In genomic region chr9:114613919-114614318, GRCh38 we compare ENCODE assay signal across 22 cellular contexts. TPM values are rescaled to one million over a fixed set of nuclear protein-coding genes. Genes with fewer than 3 reads are reported as not detected.
DNase-seq lines count a peak whose midpoint lies in the region; ATAC-seq and TF ChIP-seq lines count a peak whose summit lies in the region.
"Had no signal": no experiment of that assay in that cellular context is flagged by ENCODE, and none has a peak within 500 bp of the region (broad histone marks: within the 10 kb centered on the region; RNA-seq: fewer than 3 reads in every experiment).

No MANE protein-coding gene starts in this region.

- peak overlapping the region; percentile 98; the same call in 1 of the 2 replicates for H3K9ac ChIP-seq in Karpas-422 (ENCODE audit: low read length)
- H3K9ac ChIP-seq in parathyroid adenoma: no peak overlapping the region
- H3K9ac ChIP-seq in mesendoderm (ENCODE audit: low read length): no peak overlapping the region

- H3K27me3 Mint-ChIP-seq in activated CD4-positive, alpha-beta T cell treated with anti-CD3 and anti-CD28 coated beads, Interleukin-2, amount 10 ng/mL, durations not matched to agents 7 days and 5 days: no peaks in the 10 kb centered on the region
- no peaks in the 10 kb centered on the region for H3K27me3 Mint-ChIP-seq in activated naive CD8-positive, alpha-beta T cell treated with anti-CD3 and anti-CD28 coated beads, Interleukin-2, amount 10 ng/mL, durations not matched to agents 7 days and 5 days
- H3K27me3 Mint-ChIP-seq: natural killer cell treated with Interleukin-12 subunit alpha and Interleukin-12 subunit beta and Interleukin-15 and Interleukin-18, amount 100 ng/mL, for 72 hours had no signal

- H3K79me1 ChIP-seq in mesendoderm (ENCODE audit: low read length): no peaks in the 10 kb centered on the region

- H4K8ac ChIP-seq in mesendoderm (ENCODE audit: low read depth, low read length): no peak overlapping the region

- POLR2A ChIA-PET in activated CD4-positive, alpha-beta T cell treated with anti-CD3 and anti-CD28 coated beads, Interleukin-2, amount 10 ng/mL, durations not matched to agents 7 days and 5 days (lab: Charles Lee): no interaction called here
- POLR2A ChIA-PET in activated naive CD8-positive, alpha-beta T cell treated with anti-CD3 and anti-CD28 coated beads, Interleukin-2, amount 10 ng/mL, durations not matched to agents 7 days and 5 days (lab: Charles Lee): interaction anchor here (1.0 to 5.6 kb wide), 2 partner anchors 22 to 26 kb away, joined by 3 to 50 read pairs; partner anchors contain the start of gene ATP6V1G1

- peak overlapping the region; percentile 95 for H3K4me2 ChIP-seq in Karpas-422 (ENCODE audit: low read depth, low read length, poor library complexity, severe bottlenecking)
- peak overlapping the region; percentile 89 for H3K4me2 ChIP-seq in parathyroid adenoma (ENCODE audit: low read length)
- H3K4me2 ChIP-seq in mesendoderm (ENCODE audit: low read length): no peak overlapping the region

- no CpG with 5 or more reads among the region's 3 CpGs for WGBS in mesendoderm (ENCODE audit: extremely low coverage, insufficient coverage, low lambda C conversion rate)

- H3K56ac ChIP-seq in mesendoderm (ENCODE audit: low read length): no peak overlapping the region

- H3K79me2 ChIP-seq in Karpas-422 (ENCODE audit: low read length): peaks cover 53% of the 10 kb centered on the region
- peaks cover 9% of the 10 kb centered on the region for H3K79me2 ChIP-seq in parathyroid adenoma
- H3K79me2 ChIP-seq in mesendoderm (ENCODE audit: control insufficient read depth, insufficient read depth, low read length): no peaks in the 10 kb centered on the region

- H4K5ac ChIP-seq in mesendoderm (ENCODE audit: low read length): no peak overlapping the region

- H2AK5ac ChIP-seq in mesendoderm (ENCODE audit: low read length): no peak overlapping the region

- no peak overlapping the region for H3K4ac ChIP-seq in mesendoderm (ENCODE audit: low read depth, low read length)

- ATAC-seq in activated naive CD8-positive, alpha-beta T cell treated with anti-CD3 and anti-CD28 coated beads, Interleukin-2, amount 10 ng/mL, durations not matched to agents 7 days and 5 days (ENCODE audit: low read depth): no peak
- ATAC-seq: natural killer cell treated with Interleukin-12 subunit alpha and Interleukin-12 subunit beta and Interleukin-15 and Interleukin-18, amount 100 ng/mL, for 72 hours had no signal

- peaks cover 64% of the 10 kb centered on the region for H3K4me1 Mint-ChIP-seq in activated CD4-positive, alpha-beta T cell treated with anti-CD3 and anti-CD28 coated beads, Interleukin-2, amount 10 ng/mL, durations not matched to agents 7 days and 5 days
- peaks cover 48% of the 10 kb centered on the region for H3K4me1 Mint-ChIP-seq in activated naive CD8-positive, alpha-beta T cell treated with anti-CD3 and anti-CD28 coated beads, Interleukin-2, amount 10 ng/mL, durations not matched to agents 7 days and 5 days

- H3K18ac ChIP-seq in mesendoderm (ENCODE audit: low read length): no peak overlapping the region

- no peak for TF ChIP-seq CTCF in parathyroid adenoma (IDR thresholded peaks at IDR 0.05)

- H3K9me2 ChIP-seq in Karpas-422 (replicated peaks; ENCODE audit: insufficient read depth, low read length): no peaks in the 10 kb centered on the region

- DNase-seq in activated CD4-positive, alpha-beta T cell treated with anti-CD3 and anti-CD28 coated beads, Interleukin-2, amount 10 ng/mL, durations not matched to agents 7 days and 5 days: no peak
- no peak for DNase-seq in activated CD4-positive, alpha-beta T cell treated with anti-CD3 and anti-CD28 coated beads, Interleukin-2, amount 50 U/mL, for 1 hour
- DNase-seq in Karpas-422 (no peak), cerebellar cortex (ENCODE audit: low spot score) (no peak), mesendoderm (no peak), H4 (ENCODE audit: low spot score) (no peak)
- no peak for DNase-seq in activated naive CD8-positive, alpha-beta T cell treated with anti-CD3 and anti-CD28 coated beads, Interleukin-2, amount 10 ng/mL, durations not matched to agents 7 days and 5 days
- DNase-seq: activated CD4-positive, CD25-positive, alpha-beta regulatory T cell; adrenal gland; hippocampal formation; MG63; NCI-H1694 treated with DMSO at 0.1 percent for 48 hours; NCI-H345; NK-92 treated with Interleukin-12 subunit alpha and Interleukin-12 subunit beta, amount 100 ng/mL, for 24 hours; stimulated activated naive CD4-positive, alpha-beta T cell treated with Interleukin-2 at 50 U/mL for 16 hours; uterus had no signal

- no peaks in the 10 kb centered on the region for H3K27me3 ChIP-seq in Karpas-422 (ENCODE audit: low read length)
- H3K27me3 ChIP-seq in parathyroid adenoma (ENCODE audit: control insufficient read depth, insufficient read depth, low read length): no peaks in the 10 kb centered on the region
- no peaks in the 10 kb centered on the region for H3K27me3 ChIP-seq in mesendoderm (ENCODE audit: insufficient read depth, low read length, poor library complexity)
- H3K27me3 ChIP-seq: adrenal gland, MG63, uterus had no signal

- H2AFZ ChIP-seq in Karpas-422 (ENCODE audit: low read length): no peak overlapping the region
- no peak overlapping the region for H2AFZ ChIP-seq in parathyroid adenoma

- H3K27ac ChIP-seq in Karpas-422 (ENCODE audit: low read length) (peak overlapping the region; percentile 61), parathyroid adenoma (no peak overlapping the region), mesendoderm (ENCODE audit: low read depth, low read length) (no peak overlapping the region)

- H2BK120ac ChIP-seq in mesendoderm (ENCODE audit: low read depth, low read length): no peak overlapping the region

- H3K9me3 ChIP-seq in Karpas-422 (ENCODE audit: low read length): no peaks in the 10 kb centered on the region
- H3K9me3 ChIP-seq in parathyroid adenoma (ENCODE audit: control insufficient read depth, low read length): no peaks in the 10 kb centered on the region
- H3K9me3 ChIP-seq: adrenal gland, MG63, uterus had no signal

- H3K23ac ChIP-seq in mesendoderm (ENCODE audit: low read length): no peak overlapping the region

- H3K27ac Mint-ChIP-seq in activated CD4-positive, alpha-beta T cell treated with anti-CD3 and anti-CD28 coated beads, Interleukin-2, amount 10 ng/mL, durations not matched to agents 7 days and 5 days: peak overlapping the region; percentile 67
- H3K27ac Mint-ChIP-seq in activated naive CD8-positive, alpha-beta T cell treated with anti-CD3 and anti-CD28 coated beads, Interleukin-2, amount 10 ng/mL, durations not matched to agents 7 days and 5 days: peak overlapping the region; percentile 78

- H2BK5ac ChIP-seq in mesendoderm (ENCODE audit: low read length): no peak overlapping the region

- H3K36me3 ChIP-seq in Karpas-422 (ENCODE audit: insufficient read depth, low read length) (peaks cover 9% of the 10 kb centered on the region; the same call in 1 of the 2 replicates), parathyroid adenoma (ENCODE audit: control insufficient read depth, insufficient read depth, low read length) (no peaks in the 10 kb centered on the region), mesendoderm (ENCODE audit: control insufficient read depth, insufficient read depth, low read length) (no peaks in the 10 kb centered on the region)
- H3K36me3 ChIP-seq: adrenal gland, MG63, uterus had no signal

- peak overlapping the region; percentile 28 for H3K4me3 Mint-ChIP-seq in activated CD4-positive, alpha-beta T cell treated with anti-CD3 and anti-CD28 coated beads, Interleukin-2, amount 10 ng/mL, durations not matched to agents 7 days and 5 days
- H3K4me3 Mint-ChIP-seq in activated naive CD8-positive, alpha-beta T cell treated with anti-CD3 and anti-CD28 coated beads, Interleukin-2, amount 10 ng/mL, durations not matched to agents 7 days and 5 days: peak overlapping the region; percentile 82
- H3K4me3 Mint-ChIP-seq: natural killer cell treated with Interleukin-12 subunit alpha and Interleukin-12 subunit beta and Interleukin-15 and Interleukin-18, amount 100 ng/mL, for 72 hours; T-helper 1 cell treated with Interleukin-12 subunit alpha and Interleukin-12 subunit beta and Interleukin-4 antibody, amounts not matched to agents 30 μg/mL and 1 μg/mL, for 36 hours had no signal

- CTCF ChIA-PET in activated CD4-positive, alpha-beta T cell treated with anti-CD3 and anti-CD28 coated beads, Interleukin-2, amount 10 ng/mL, durations not matched to agents 7 days and 5 days (lab: Charles Lee): interaction anchor here (0.6 to 1.5 kb wide), 3 partner anchors 10 to 13 kb away, joined by 3 to 4 read pairs (median 3); no protein-coding TSS in a partner anchor

- no peak overlapping the region for H2BK15ac ChIP-seq in mesendoderm (replicated peaks; ENCODE audit: low read depth)

- H3K4me1 ChIP-seq in Karpas-422 (ENCODE audit: low read length): peaks cover 57% of the 10 kb centered on the region
- peaks cover 5% of the 10 kb centered on the region for H3K4me1 ChIP-seq in parathyroid adenoma
- peaks cover 5% of the 10 kb centered on the region for H3K4me1 ChIP-seq in mesendoderm (ENCODE audit: control insufficient read depth, low read depth, low read length)
- H3K4me1 ChIP-seq: uterus had no signal

- H4K20me1 ChIP-seq in Karpas-422 (ENCODE audit: insufficient read depth, low read depth, low read length): no peaks in the 10 kb centered on the region

- H3K4me3 ChIP-seq in Karpas-422 (ENCODE audit: low read length) (no peak overlapping the region), parathyroid adenoma (ENCODE audit: low read depth, low read length) (no peak overlapping the region), mesendoderm (ENCODE audit: low read length) (no peak overlapping the region)
- H3K4me3 ChIP-seq: adrenal gland, MG63, uterus had no signal

- H3K9me3 Mint-ChIP-seq in activated CD4-positive, alpha-beta T cell treated with anti-CD3 and anti-CD28 coated beads, Interleukin-2, amount 10 ng/mL, durations not matched to agents 7 days and 5 days: no peaks in the 10 kb centered on the region
- H3K9me3 Mint-ChIP-seq in activated naive CD8-positive, alpha-beta T cell treated with anti-CD3 and anti-CD28 coated beads, Interleukin-2, amount 10 ng/mL, durations not matched to agents 7 days and 5 days: no peaks in the 10 kb centered on the region
- H3K9me3 Mint-ChIP-seq: natural killer cell treated with Interleukin-12 subunit alpha and Interleukin-12 subunit beta and Interleukin-15 and Interleukin-18, amount 100 ng/mL, for 72 hours; T-helper 1 cell treated with Interleukin-12 subunit alpha and Interleukin-12 subunit beta and Interleukin-4 antibody, amounts not matched to agents 30 μg/mL and 1 μg/mL, for 36 hours had no signal

- peaks cover 35% of the 10 kb centered on the region for H3K36me3 Mint-ChIP-seq in activated CD4-positive, alpha-beta T cell treated with anti-CD3 and anti-CD28 coated beads, Interleukin-2, amount 10 ng/mL, durations not matched to agents 7 days and 5 days (ENCODE audit: low read depth)
- peaks cover 30% of the 10 kb centered on the region for H3K36me3 Mint-ChIP-seq in activated naive CD8-positive, alpha-beta T cell treated with anti-CD3 and anti-CD28 coated beads, Interleukin-2, amount 10 ng/mL, durations not matched to agents 7 days and 5 days
- H3K36me3 Mint-ChIP-seq: natural killer cell treated with Interleukin-12 subunit alpha and Interleukin-12 subunit beta and Interleukin-15 and Interleukin-18, amount 100 ng/mL, for 72 hours had no signal

RNA-seq across cellular contexts. Expression of gene TMEM268, which starts 2.8 kb away (rescaled TPM):
- total RNA-seq in activated CD4-positive, alpha-beta T cell treated with anti-CD3 and anti-CD28 coated beads, Interleukin-2, amount 10 ng/mL, durations not matched to agents 7 days and 5 days: 10 to 100 TPM; 26.4 to 31.5 TPM
- 21.1 and 29.7 TPM in 2 replicates for total RNA-seq in Karpas-422 (2014; rRNA removed; shearing (Covaris generic); ENCODE audit: low replicate concordance)
- 10 to 100 TPM; 22.0 to 23.1 TPM for total RNA-seq in activated naive CD8-positive, alpha-beta T cell treated with anti-CD3 and anti-CD28 coated beads, Interleukin-2, amount 10 ng/mL, durations not matched to agents 7 days and 5 days
- polyA plus RNA-seq in mesendoderm (2013, experiment 1 of 2): 8.0 TPM
- polyA plus RNA-seq in mesendoderm (2013, experiment 2 of 2): 8.4 TPM
- 6.2 and 10.0 TPM in 2 replicates for total RNA-seq in H4 (2014; rRNA removed; shearing (Covaris generic))

RNA-seq across cellular contexts. Expression of gene ATP6V1G1, which starts 26.4 kb away (rescaled TPM):
- 10 to 100 TPM; 89.0 to 94.8 TPM for total RNA-seq in activated CD4-positive, alpha-beta T cell treated with anti-CD3 and anti-CD28 coated beads, Interleukin-2, amount 10 ng/mL, durations not matched to agents 7 days and 5 days
- 113 and 165 TPM in 2 replicates for total RNA-seq in Karpas-422 (2014; rRNA removed; shearing (Covaris generic); ENCODE audit: low replicate concordance)
- 10 to 100 TPM; 95.8 to 96.7 TPM for total RNA-seq in activated naive CD8-positive, alpha-beta T cell treated with anti-CD3 and anti-CD28 coated beads, Interleukin-2, amount 10 ng/mL, durations not matched to agents 7 days and 5 days
- polyA plus RNA-seq in mesendoderm (2013, experiment 1 of 2): 274 TPM
- polyA plus RNA-seq in mesendoderm (2013, experiment 2 of 2): 301 TPM
- total RNA-seq in H4 (2014; rRNA removed; shearing (Covaris generic)): 171 and 172 TPM in 2 replicates

RNA-seq across cellular contexts. Expression of gene TEX53, which starts 43.7 kb away (rescaled TPM):
- not detected for total RNA-seq in activated CD4-positive, alpha-beta T cell treated with anti-CD3 and anti-CD28 coated beads, Interleukin-2, amount 10 ng/mL, durations not matched to agents 7 days and 5 days
- total RNA-seq in Karpas-422 (2014; rRNA removed; shearing (Covaris generic); ENCODE audit: low replicate concordance): not detected in 2 replicates
- not detected for total RNA-seq in activated naive CD8-positive, alpha-beta T cell treated with anti-CD3 and anti-CD28 coated beads, Interleukin-2, amount 10 ng/mL, durations not matched to agents 7 days and 5 days
- not detected for polyA plus RNA-seq in mesendoderm (2013, experiment 1 of 2)
- not detected for polyA plus RNA-seq in mesendoderm (2013, experiment 2 of 2)
- not detected in 2 replicates for total RNA-seq in H4 (2014; rRNA removed; shearing (Covaris generic))
- total RNA-seq: adrenal gland; lung microvascular endothelial cell; natural killer cell treated with Interleukin-12 subunit alpha and Interleukin-12 subunit beta and Interleukin-15 and Interleukin-18, amount 100 ng/mL, for 72 hours; pulmonary artery endothelial cell; uterus had no signal
- polyA plus RNA-seq: adrenal gland, keratinocyte had no signal
